ENCODE assay signal across 1 cellular context in genomic region chr5:74132485-74132884, GRCh38.
TF ChIP-seq lines count a peak whose summit lies in the region.

No MANE protein-coding gene starts in this region.

TF ChIP-seq in H1, 55 proteins besides CTCF, POLR2A, EP300 and RAD21:
- TF ChIP-seq, protein P1, sequence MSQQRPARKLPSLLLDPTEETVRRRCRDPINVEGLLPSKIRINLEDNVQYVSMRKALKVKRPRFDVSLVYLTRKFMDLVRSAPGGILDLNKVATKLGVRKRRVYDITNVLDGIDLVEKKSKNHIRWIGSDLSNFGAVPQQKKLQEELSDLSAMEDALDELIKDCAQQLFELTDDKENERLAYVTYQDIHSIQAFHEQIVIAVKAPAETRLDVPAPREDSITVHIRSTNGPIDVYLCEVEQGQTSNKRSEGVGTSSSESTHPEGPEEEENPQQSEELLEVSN (IDR thresholded peaks at IDR 0.05): no peak
- no peak for TF ChIP-seq KDM5A (IDR thresholded peaks at IDR 0.05; ENCODE audit: low read length)
- no peak for TF ChIP-seq TEAD4 (IDR thresholded peaks at IDR 0.05; ENCODE audit: low read depth, low read length)
